ENCODE assay signal across 8 cellular contexts in genomic region chr12:76020281-76020680, GRCh38. TPM values are rescaled to one million over a fixed set of nuclear protein-coding genes. Genes with fewer than 3 reads are reported as not detected.
A peak's percentile ranks its signal among the peaks of the same experiment; 100 is the strongest.
DNase-seq lines count a peak whose midpoint lies in the region; ATAC-seq and TF ChIP-seq lines count a peak whose summit lies in the region.

No MANE protein-coding gene starts in this region.

- H3K4me3 Mint-ChIP-seq in stimulated activated naive CD8-positive, alpha-beta T cell treated with anti-CD3 and anti-CD28 coated beads, Interleukin-15, Interleukin-2, amounts not matched to agents 100 ng/mL and 50 ng/mL, for 24 hours, result peak overlapping the region; percentile 83

- ATAC-seq in GM18498 (IDR thresholded peaks at IDR 0.05; ENCODE audit: unreplicated experiment) (peak; percentile 67), HG03108 (IDR thresholded peaks at IDR 0.05; ENCODE audit: unreplicated experiment) (peak; percentile 78), mucosa of descending colon (peak; percentile 77)

- no peaks in the 10 kb centered on the region for H3K36me3 ChIP-seq in adipocyte (ENCODE audit: control insufficient read depth, insufficient read depth, low read length, severe bottlenecking)
- H3K36me3 ChIP-seq in mucosa of descending colon (ENCODE audit: low read depth), result no peaks in the 10 kb centered on the region

- H3K36me3 Mint-ChIP-seq in stimulated activated naive CD8-positive, alpha-beta T cell treated with anti-CD3 and anti-CD28 coated beads, Interleukin-15, Interleukin-2, amounts not matched to agents 100 ng/mL and 50 ng/mL, for 24 hours (ENCODE audit: low read depth), result no peaks in the 10 kb centered on the region

- H3K4me1 Mint-ChIP-seq in stimulated activated naive CD8-positive, alpha-beta T cell treated with anti-CD3 and anti-CD28 coated beads, Interleukin-15, Interleukin-2, amounts not matched to agents 100 ng/mL and 50 ng/mL, for 24 hours (ENCODE audit: low read depth), result peaks cover 65% of the 10 kb centered on the region

- H3K9me3 ChIP-seq in adipocyte (ENCODE audit: control insufficient read depth, low read length) (no peaks in the 10 kb centered on the region), mucosa of descending colon (no peaks in the 10 kb centered on the region)

- DNase-seq in T follicular helper cell (ENCODE audit: low read depth) (peak; percentile 9), adipocyte (ENCODE audit: low read depth) (peak; percentile 73), mucosa of descending colon (peak; percentile 26 to 57 (median 33)), anterior cingulate cortex (lab: John Stamatoyannopoulos, UW) (no peak), NCI-H69 (lab: John Stamatoyannopoulos, UW) (no peak)

- H3K27me3 Mint-ChIP-seq in stimulated activated naive CD8-positive, alpha-beta T cell treated with anti-CD3 and anti-CD28 coated beads, Interleukin-15, Interleukin-2, amounts not matched to agents 100 ng/mL and 50 ng/mL, for 24 hours, result no peaks in the 10 kb centered on the region

- intact Hi-C loops in mucosa of descending colon (cut with DNase I, micrococcal nuclease), result no loop called here

- no peak for TF ChIP-seq CTCF in mucosa of descending colon (IDR thresholded peaks at IDR 0.05)

- peak overlapping the region; percentile 100 for H3K27ac Mint-ChIP-seq in stimulated activated naive CD8-positive, alpha-beta T cell treated with anti-CD3 and anti-CD28 coated beads, Interleukin-15, Interleukin-2, amounts not matched to agents 100 ng/mL and 50 ng/mL, for 24 hours

- H3K9ac ChIP-seq in adipocyte (ENCODE audit: low read length), result peak overlapping the region; percentile 24

- H3K27me3 ChIP-seq in adipocyte (replicated peaks; ENCODE audit: control insufficient read depth, insufficient read depth, low read length), result no peaks in the 10 kb centered on the region

- H3K9me3 Mint-ChIP-seq in stimulated activated naive CD8-positive, alpha-beta T cell treated with anti-CD3 and anti-CD28 coated beads, Interleukin-15, Interleukin-2, amounts not matched to agents 100 ng/mL and 50 ng/mL, for 24 hours, result no peaks in the 10 kb centered on the region

- H3K4me3 ChIP-seq in adipocyte (ENCODE audit: low read length) (peak overlapping the region; percentile 12), mucosa of descending colon (no peak overlapping the region)

- peaks cover 34% of the 10 kb centered on the region for H3K4me1 ChIP-seq in adipocyte (ENCODE audit: control insufficient read depth, insufficient read depth, low read length)
- no peaks in the 10 kb centered on the region for H3K4me1 ChIP-seq in mucosa of descending colon (ENCODE audit: low read depth)

RNA-seq across cellular contexts. Expression of gene PHLDA1, which starts 11.3 kb away (rescaled TPM):
- total RNA-seq in mucosa of descending colon, result 1 to 10 TPM; 2.2 to 8.8 (median 3.5) TPM

Comparison
In these comparisons a context has a peak if more than half of its experiments do, and no peak if none do; other contexts are left out.
1. DNase-seq: peak in T follicular helper cell (single experiment), adipocyte (single experiment) and mucosa of descending colon (3 of 3); none in anterior cingulate cortex (0 of 58) and NCI-H69 (single experiment).
2. Peak in every context shown above with its lines, with median percentiles within 50 percentile points of each other: ATAC-seq.